In the genomic region with DNA sequence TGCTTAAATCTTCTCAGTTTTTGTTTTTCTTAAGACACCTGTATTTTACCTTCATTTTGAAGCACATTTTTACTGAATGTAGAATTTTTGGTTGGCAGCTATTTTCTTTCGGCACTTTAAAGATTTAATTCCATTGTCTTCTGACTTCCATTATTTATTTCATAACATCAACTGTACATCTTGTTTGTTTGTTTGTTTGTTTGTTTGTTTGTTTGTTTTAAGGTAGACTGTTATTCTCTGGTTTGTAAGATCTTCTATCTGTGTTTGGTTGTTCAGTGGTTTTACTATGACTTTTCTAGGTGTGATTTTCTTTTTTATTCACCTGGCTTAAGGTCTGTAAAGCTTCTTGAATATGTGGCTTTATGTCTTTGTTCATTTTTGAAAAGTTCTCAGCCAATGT, we compare ENCODE assay signal across 31 cellular contexts.
"Had no signal": no experiment of that assay in that cellular context is flagged by ENCODE, and none has a peak within 500 bp of the region (broad histone marks: within the 10 kb centered on the region; RNA-seq: fewer than 3 reads in every experiment).

No MANE protein-coding gene starts in this region.

- ATAC-seq: activated CD8-positive, alpha-beta T cell treated with anti-CD3 and anti-CD28 coated beads for 36 hours; activated T-cell treated with anti-CD3 and anti-CD28 coated beads, Interleukin-2, amount 50 U/mL, for 72 hours; activated T-helper 17 cell treated with anti-CD3 and anti-CD28 coated beads, Interleukin-2, amount 50 U/mL, for 72 hours; Right ventricle myocardium inferior; SK-N-SH treated with all-trans-retinoic acid at 6 μM for 48 hours; T-cell; T-helper 17 cell had no signal

- H3K4me3 ChIP-seq: ascending aorta, cardiac muscle cell, MG63, PC-9 had no signal

- H3K27me3 ChIP-seq: ascending aorta, cardiac muscle cell, MG63 had no signal

- FAIRE-seq: RCC 7860 had no signal

- H3K4me1 Mint-ChIP-seq: activated CD4-positive, alpha-beta T cell treated with anti-CD3 and anti-CD28 coated beads, Interleukin-2, amount 10 ng/mL, durations not matched to agents 24 days and 14 days; activated naive CD8-positive, alpha-beta T cell treated with anti-CD3 and anti-CD28 coated beads for 36 hours; activated T-helper 17 cell treated with anti-CD3 and anti-CD28 coated beads, Interleukin-2, amount 50 U/mL, for 72 hours; central memory CD8-positive, alpha-beta T cell; T-cell; T-helper 17 cell had no signal

- H3K27ac Mint-ChIP-seq: activated CD4-positive, alpha-beta T cell treated with anti-CD3 and anti-CD28 coated beads, Interleukin-2, amount 10 ng/mL, durations not matched to agents 24 days and 14 days; activated CD8-positive, alpha-beta T cell treated with anti-CD3 and anti-CD28 coated beads for 36 hours; activated naive CD8-positive, alpha-beta T cell treated with anti-CD3 and anti-CD28 coated beads for 36 hours; activated T-cell treated with anti-CD3 and anti-CD28 coated beads, Interleukin-2, amount 50 U/mL, for 72 hours; activated T-helper 17 cell treated with anti-CD3 and anti-CD28 coated beads, Interleukin-2, amount 50 U/mL, for 72 hours; T-cell; T-helper 17 cell had no signal

- H3K27me3 Mint-ChIP-seq: activated CD4-positive, alpha-beta T cell treated with anti-CD3 and anti-CD28 coated beads, Interleukin-2, amount 10 ng/mL, durations not matched to agents 24 days and 14 days; activated CD8-positive, alpha-beta T cell treated with anti-CD3 and anti-CD28 coated beads for 36 hours; activated naive CD8-positive, alpha-beta T cell treated with anti-CD3 and anti-CD28 coated beads for 36 hours; activated T-helper 17 cell treated with anti-CD3 and anti-CD28 coated beads, Interleukin-2, amount 50 U/mL, for 72 hours; central memory CD8-positive, alpha-beta T cell; T-cell; T-helper 17 cell had no signal

- H3K4me3 Mint-ChIP-seq: activated CD4-positive, alpha-beta T cell treated with anti-CD3 and anti-CD28 coated beads, Interleukin-2, amount 10 ng/mL, durations not matched to agents 24 days and 14 days; activated CD8-positive, alpha-beta T cell treated with anti-CD3 and anti-CD28 coated beads for 36 hours; activated naive CD8-positive, alpha-beta T cell treated with anti-CD3 and anti-CD28 coated beads for 36 hours; activated T-cell treated with anti-CD3 and anti-CD28 coated beads, Interleukin-2, amount 50 U/mL, for 72 hours; activated T-helper 17 cell treated with anti-CD3 and anti-CD28 coated beads, Interleukin-2, amount 50 U/mL, for 72 hours; central memory CD8-positive, alpha-beta T cell; T-cell; T-helper 17 cell had no signal

- DNase-seq: activated CD4-positive, alpha-beta T cell treated with anti-CD3 and anti-CD28 coated beads, Interleukin-2, amount 50 U/mL, for 4 hours; activated CD4-positive, CD25-positive, alpha-beta regulatory T cell; activated CD8-positive, alpha-beta T cell treated with anti-CD3 and anti-CD28 coated beads for 36 hours; activated effector memory CD4-positive, alpha-beta T cell treated with anti-CD3 and anti-CD28 coated beads, Interleukin-2, amount 50 U/mL, for 16 hours; activated naive CD4-positive, alpha-beta T cell; activated naive CD4-positive, alpha-beta T cell treated with anti-CD3 and anti-CD28 coated beads, Interleukin-2, amount 50 U/mL, for 16 hours; activated naive CD8-positive, alpha-beta T cell treated with anti-CD3 and anti-CD28 coated beads for 36 hours; activated T-cell treated with anti-CD3 and anti-CD28 coated beads, Interleukin-2, amount 50 U/mL, for 1 hour; activated T-cell treated with anti-CD3 and anti-CD28 coated beads, Interleukin-2, amount 50 U/mL, for 72 hours; amygdala; MG63; NCI-H1092 treated with DMSO at 0.1 percent for 48 hours; NCI-H146; NCI-H187; NCI-H2081 treated with DMSO at 0.1 percent for 48 hours; NCI-H226; NCI-H510A; NCI-H526; NCI-H748 treated with DMSO at 0.1 percent for 48 hours; PC-9; SIG-M5; T-cell; T-helper 17 cell had no signal
